In genomic region chr1:54866801-54867716, GRCh38 we compare ENCODE assay signal across 1 cellular context.
TF ChIP-seq lines count a peak whose summit lies in the region.

No MANE protein-coding gene starts in this region.

TF ChIP-seq in HepG2, 621 proteins besides CTCF, POLR2A, EP300 and RAD21 (continued from another document):
- TF ChIP-seq ZBTB26 (CRISPR knock-in tag; IDR thresholded peaks at IDR 0.05; ENCODE audit: borderline replicate concordance) (no peak), NFE2L1 (CRISPR knock-in tag; IDR thresholded peaks at IDR 0.05; ENCODE audit: borderline replicate concordance) (0 out of 2 replicates have a peak, but pooled peaks have one; percentile 12), FOXP1 (IDR thresholded peaks at IDR 0.05) (no peak), FOXP1 (CRISPR knock-in tag; IDR thresholded peaks at IDR 0.05) (peak; percentile 12; the same call in 1 of the 2 replicates), CSRNP1 (CRISPR knock-in tag; IDR thresholded peaks at IDR 0.05) (0 out of 2 replicates have a peak, but pooled peaks have one; percentile 72), KDM6A (CRISPR knock-in tag; IDR thresholded peaks at IDR 0.05; ENCODE audit: low read depth) (peak; percentile 40; the same call in 1 of the 2 replicates), PHF8 (CRISPR knock-in tag; IDR thresholded peaks at IDR 0.05) (peak; percentile 19; the same call in 1 of the 2 replicates), ZFP82 (CRISPR knock-in tag; IDR thresholded peaks at IDR 0.05; ENCODE audit: borderline replicate concordance) (no peak), ZNF629 (CRISPR knock-in tag; conservative IDR thresholded peaks at IDR 0.05) (peak; percentile 94), TOPORS (CRISPR knock-in tag; IDR thresholded peaks at IDR 0.05) (peak; percentile 65; the same call in 1 of the 2 replicates), FOXA1 (IDR thresholded peaks at IDR 0.05) (no peak), FOXA1 (CRISPR knock-in tag; IDR thresholded peaks at IDR 0.05) (peak; percentile 90), PHF5A (CRISPR knock-in tag; IDR thresholded peaks at IDR 0.05; ENCODE audit: low read depth, unreplicated experiment) (no peak), PHF21A (CRISPR knock-in tag; IDR thresholded peaks at IDR 0.05) (no peak), KDM1A (CRISPR knock-in tag; IDR thresholded peaks at IDR 0.05) (peak; percentile 81; the same call in 1 of the 2 replicates), RFXAP (CRISPR knock-in tag; IDR thresholded peaks at IDR 0.05; ENCODE audit: borderline replicate concordance) (0 out of 2 replicates have a peak, but pooled peaks have one; percentile 17), RBM39 (IDR thresholded peaks at IDR 0.05; ENCODE audit: low read depth, low read length, poor library complexity, severe bottlenecking) (no peak), AKAP8 (CRISPR knock-in tag; IDR thresholded peaks at IDR 0.05) (peak; percentile 20; the same call in 1 of the 2 replicates), SAP130 (CRISPR knock-in tag; IDR thresholded peaks at IDR 0.05; ENCODE audit: low read depth) (no peak), GMEB2 (CRISPR knock-in tag; IDR thresholded peaks at IDR 0.05; ENCODE audit: low read depth) (no peak), HNRNPL (IDR thresholded peaks at IDR 0.05; ENCODE audit: low read depth, low read length) (0 out of 2 replicates have a peak, but pooled peaks have one; percentile 57), ZNF460 (CRISPR knock-in tag; IDR thresholded peaks at IDR 0.05; ENCODE audit: borderline replicate concordance) (no peak), ZNF350 (CRISPR knock-in tag; IDR thresholded peaks at IDR 0.05; ENCODE audit: borderline replicate concordance, low read depth) (peak; percentile 29), NCOR1 (IDR thresholded peaks at IDR 0.05; ENCODE audit: borderline replicate concordance, low read length) (0 out of 2 replicates have a peak, but pooled peaks have one; percentile 14), ZNF441 (CRISPR knock-in tag; IDR thresholded peaks at IDR 0.05; ENCODE audit: borderline replicate concordance) (no peak), ASH2L (IDR thresholded peaks at IDR 0.05; ENCODE audit: insufficient read length, low read depth, low read length) (peak; percentile 78), HDAC2 (CRISPR knock-in tag; IDR thresholded peaks at IDR 0.05) (0 out of 2 replicates have a peak, but pooled peaks have one; percentile 43), HNF4G (IDR thresholded peaks at IDR 0.05; ENCODE audit: borderline replicate concordance, low read depth, low read length) (0 out of 2 replicates have a peak, but pooled peaks have one; percentile 27), HNF4G (CRISPR knock-in tag; IDR thresholded peaks at IDR 0.05; ENCODE audit: borderline replicate concordance, low read depth) (no peak), NR2C2 (CRISPR knock-in tag; IDR thresholded peaks at IDR 0.05; ENCODE audit: borderline replicate concordance) (no peak), ZNF687 (CRISPR knock-in tag; IDR thresholded peaks at IDR 0.05) (peak; percentile 73; the same call in 1 of the 2 replicates), BORCS8-MEF2B (CRISPR knock-in tag; IDR thresholded peaks at IDR 0.05) (peak; percentile 24; the same call in 1 of the 2 replicates), ZNF562 (CRISPR knock-in tag; IDR thresholded peaks at IDR 0.05; ENCODE audit: borderline replicate concordance) (no peak), ATF1 (CRISPR knock-in tag; IDR thresholded peaks at IDR 0.05) (no peak), MED13 (CRISPR knock-in tag; IDR thresholded peaks at IDR 0.05) (peak; percentile 35; the same call in 1 of the 2 replicates), ADNP (CRISPR knock-in tag; IDR thresholded peaks at IDR 0.05) (0 out of 2 replicates have a peak, but pooled peaks have one; percentile 16), RFXANK (CRISPR knock-in tag; IDR thresholded peaks at IDR 0.05) (no peak), MYC (CRISPR knock-in tag; IDR thresholded peaks at IDR 0.05; ENCODE audit: borderline replicate concordance) (peak; percentile 44; the same call in 1 of the 2 replicates), CBFB (CRISPR knock-in tag; IDR thresholded peaks at IDR 0.05) (no peak), FOXA3 (CRISPR knock-in tag; IDR thresholded peaks at IDR 0.05) (peak; percentile 81), BCL6 (CRISPR knock-in tag; IDR thresholded peaks at IDR 0.05) (peak; percentile 29; the same call in 1 of the 2 replicates), MATR3 (CRISPR knock-in tag; IDR thresholded peaks at IDR 0.05) (no peak), ZNF232 (CRISPR knock-in tag; IDR thresholded peaks at IDR 0.05; ENCODE audit: borderline replicate concordance) (no peak), ZBTB42 (CRISPR knock-in tag; IDR thresholded peaks at IDR 0.05) (no peak), ZNF749 (CRISPR knock-in tag; IDR thresholded peaks at IDR 0.05; ENCODE audit: borderline replicate concordance) (no peak), ZNF878 (CRISPR knock-in tag; IDR thresholded peaks at IDR 0.05) (peak; percentile 70; the same call in 1 of the 2 replicates), GLI4 (CRISPR knock-in tag; IDR thresholded peaks at IDR 0.05; ENCODE audit: borderline replicate concordance) (no peak), ZBTB7A (CRISPR knock-in tag; IDR thresholded peaks at IDR 0.05) (no peak), ZNF160 (CRISPR knock-in tag; IDR thresholded peaks at IDR 0.05) (no peak), KLF12 (CRISPR knock-in tag; IDR thresholded peaks at IDR 0.05; ENCODE audit: borderline replicate concordance) (no peak), RBM22 (optimal IDR thresholded peaks at IDR 0.05; ENCODE audit: low read length) (no peak), ZKSCAN8 (CRISPR knock-in tag; IDR thresholded peaks at IDR 0.05; ENCODE audit: borderline replicate concordance) (no peak), RFX3 (CRISPR knock-in tag; IDR thresholded peaks at IDR 0.05) (no peak), ZNF552 (CRISPR knock-in tag; IDR thresholded peaks at IDR 0.05; ENCODE audit: borderline replicate concordance) (no peak; the same call in 1 of the 2 replicates)
- TF ChIP-seq, protein P1, sequence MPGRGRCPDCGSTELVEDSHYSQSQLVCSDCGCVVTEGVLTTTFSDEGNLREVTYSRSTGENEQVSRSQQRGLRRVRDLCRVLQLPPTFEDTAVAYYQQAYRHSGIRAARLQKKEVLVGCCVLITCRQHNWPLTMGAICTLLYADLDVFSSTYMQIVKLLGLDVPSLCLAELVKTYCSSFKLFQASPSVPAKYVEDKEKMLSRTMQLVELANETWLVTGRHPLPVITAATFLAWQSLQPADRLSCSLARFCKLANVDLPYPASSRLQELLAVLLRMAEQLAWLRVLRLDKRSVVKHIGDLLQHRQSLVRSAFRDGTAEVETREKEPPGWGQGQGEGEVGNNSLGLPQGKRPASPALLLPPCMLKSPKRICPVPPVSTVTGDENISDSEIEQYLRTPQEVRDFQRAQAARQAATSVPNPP (CRISPR knock-in tag; IDR thresholded peaks at IDR 0.05) = peak; percentile 42; the same call in 1 of the 2 replicates
- TF ChIP-seq, protein P2, sequence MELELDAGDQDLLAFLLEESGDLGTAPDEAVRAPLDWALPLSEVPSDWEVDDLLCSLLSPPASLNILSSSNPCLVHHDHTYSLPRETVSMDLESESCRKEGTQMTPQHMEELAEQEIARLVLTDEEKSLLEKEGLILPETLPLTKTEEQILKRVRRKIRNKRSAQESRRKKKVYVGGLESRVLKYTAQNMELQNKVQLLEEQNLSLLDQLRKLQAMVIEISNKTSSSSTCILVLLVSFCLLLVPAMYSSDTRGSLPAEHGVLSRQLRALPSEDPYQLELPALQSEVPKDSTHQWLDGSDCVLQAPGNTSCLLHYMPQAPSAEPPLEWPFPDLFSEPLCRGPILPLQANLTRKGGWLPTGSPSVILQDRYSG (CRISPR knock-in tag; IDR thresholded peaks at IDR 0.05) = no peak
- TF ChIP-seq, protein P3, sequence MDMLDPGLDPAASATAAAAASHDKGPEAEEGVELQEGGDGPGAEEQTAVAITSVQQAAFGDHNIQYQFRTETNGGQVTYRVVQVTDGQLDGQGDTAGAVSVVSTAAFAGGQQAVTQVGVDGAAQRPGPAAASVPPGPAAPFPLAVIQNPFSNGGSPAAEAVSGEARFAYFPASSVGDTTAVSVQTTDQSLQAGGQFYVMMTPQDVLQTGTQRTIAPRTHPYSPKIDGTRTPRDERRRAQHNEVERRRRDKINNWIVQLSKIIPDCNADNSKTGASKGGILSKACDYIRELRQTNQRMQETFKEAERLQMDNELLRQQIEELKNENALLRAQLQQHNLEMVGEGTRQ (IDR thresholded peaks at IDR 0.05; ENCODE audit: low read depth, low read length) = no peak
- TF ChIP-seq, protein P3 (CRISPR knock-in tag; IDR thresholded peaks at IDR 0.05; ENCODE audit: borderline replicate concordance) = no peak
